ENCODE assay signal across 11 cellular contexts in the genomic region with DNA sequence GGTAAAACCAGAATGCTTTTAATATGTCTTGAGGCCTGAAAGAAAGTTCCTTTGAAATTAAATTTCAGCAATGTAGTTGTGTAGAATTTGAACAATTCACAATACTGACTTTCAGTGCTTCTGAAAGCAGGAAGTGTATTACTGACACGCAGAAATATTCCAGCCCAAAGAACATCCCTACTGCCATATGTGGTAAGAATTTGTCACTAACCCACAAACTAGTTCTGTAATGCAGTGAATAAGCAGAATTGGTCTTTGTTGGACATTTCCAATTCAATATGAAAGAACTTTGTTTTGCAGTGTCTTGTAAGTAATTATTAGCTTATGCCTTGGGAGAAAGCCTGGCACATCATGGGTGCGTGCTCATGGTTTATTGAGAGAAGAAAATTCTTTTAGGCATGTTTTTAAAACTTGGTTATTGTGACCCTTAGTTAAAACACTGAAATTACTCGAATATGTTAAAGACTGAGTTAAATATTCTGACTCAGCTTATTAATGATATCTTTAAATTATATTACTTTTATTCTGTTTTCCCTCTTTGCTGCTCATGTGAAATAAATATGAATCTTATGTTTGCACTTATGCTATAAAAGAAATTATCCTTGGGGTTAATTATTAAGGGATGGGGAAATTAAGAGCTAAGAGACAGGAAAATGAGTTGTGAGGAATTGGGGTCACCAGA. TPM values are rescaled to one million over a fixed set of nuclear protein-coding genes. Genes with fewer than 3 reads are reported as not detected.
DNase-seq lines count a peak whose midpoint lies in the region; ATAC-seq and TF ChIP-seq lines count a peak whose summit lies in the region.
"Had no signal": no experiment of that assay in that cellular context is flagged by ENCODE, and none has a peak within 500 bp of the region (broad histone marks: within the 10 kb centered on the region; RNA-seq: fewer than 3 reads in every experiment).

No MANE protein-coding gene starts in this region.

- H3K9ac ChIP-seq in GM23248 (peak overlapping the region; percentile 60), SK-N-SH (no peak overlapping the region)

- H3K4me2 ChIP-seq in GM23248 (ENCODE audit: unreplicated experiment) (peak overlapping the region; percentile 77), SK-N-SH (no peak overlapping the region)

- H3K9me3 ChIP-seq in GM23248 (ENCODE audit: low read depth) (no peaks in the 10 kb centered on the region), SK-N-SH (no peaks in the 10 kb centered on the region), SJCRH30 (replicated peaks) (no peaks in the 10 kb centered on the region)
- H3K9me3 ChIP-seq: heart right ventricle had no signal

- H3K27ac ChIP-seq in GM23248 = peak overlapping the region; percentile 91
- H3K27ac ChIP-seq in SK-N-SH (ENCODE audit: low read depth in 2 of 2, low read length in 1 of 2) = peak overlapping the region; percentile 16 to 59; a peak in 3 of 4 replicates
- no peak overlapping the region for H3K27ac ChIP-seq in SJCRH30

- H3K36me3 ChIP-seq in GM23248 (ENCODE audit: low read depth) (peaks cover 43% of the 10 kb centered on the region), SK-N-SH (replicated peaks in 1 of 2; ENCODE audit: control insufficient read depth in 1 of 2, insufficient read depth in 2 of 2, low read length in 1 of 2) (peaks cover 20 to 54% of the 10 kb centered on the region in 2 experiments), SJCRH30 (peaks cover 44% of the 10 kb centered on the region)

- H4K20me1 ChIP-seq in GM23248 (ENCODE audit: insufficient read depth) (no peaks in the 10 kb centered on the region), SK-N-SH (ENCODE audit: insufficient read depth) (peaks cover 36% of the 10 kb centered on the region)

- DNase-seq in A172 (ENCODE audit: low spot score) (peak; percentile 65), GM23248 (peak; percentile 88), SK-N-SH (no peak), immature natural killer cell (no peak), SJCRH30 (no peak), SK-N-DZ (ENCODE audit: low spot score) (no peak)
- DNase-seq in activated CD4-positive, alpha-beta T cell treated with anti-CD3 and anti-CD28 coated beads for 1 hour = no peak
- DNase-seq: CD8-positive, alpha-beta memory T cell; heart right ventricle; NCI-H510A treated with DMSO at 0.1 percent for 48 hours had no signal

- no peak for TF ChIP-seq RAD21 in SK-N-SH (IDR thresholded peaks at IDR 0.05; ENCODE audit: low read length)

- H3K27ac Mint-ChIP-seq in immature natural killer cell = peak overlapping the region; percentile 49 to 82 (median 71)
- H3K27ac Mint-ChIP-seq: CD8-positive, alpha-beta memory T cell had no signal

- H3K27me3 ChIP-seq in GM23248 (replicated peaks; ENCODE audit: insufficient read depth) = no peaks in the 10 kb centered on the region
- no peaks in the 10 kb centered on the region for H3K27me3 ChIP-seq in SK-N-SH (ENCODE audit: insufficient read depth)
- no peaks in the 10 kb centered on the region for H3K27me3 ChIP-seq in SJCRH30
- H3K27me3 ChIP-seq: heart right ventricle had no signal

- no peak for TF ChIP-seq CTCF in SK-N-SH (IDR thresholded peaks at IDR 0.05)

- H3K79me2 ChIP-seq in GM23248 (ENCODE audit: insufficient read depth) = peaks cover 95% of the 10 kb centered on the region
- H3K79me2 ChIP-seq in SK-N-SH (ENCODE audit: insufficient read depth) = peaks cover 97% of the 10 kb centered on the region

- no peak for TF ChIP-seq EP300 in SK-N-SH (IDR thresholded peaks at IDR 0.05; ENCODE audit: borderline replicate concordance in 1 of 2, low read depth in 1 of 2, low read length in 1 of 2)

- H3K9me2 ChIP-seq in GM23248 (ENCODE audit: insufficient read depth) = no peaks in the 10 kb centered on the region
- no peaks in the 10 kb centered on the region for H3K9me2 ChIP-seq in SK-N-SH

- H3K4me3 Mint-ChIP-seq in immature natural killer cell = peak overlapping the region; percentile 12 to 62 (median 23)
- H3K4me3 Mint-ChIP-seq: CD8-positive, alpha-beta memory T cell had no signal

- in situ Hi-C loops in GM23248 (cut with MboI) = no loop called here

- CTCF ChIA-PET in SK-N-SH (lab: Yijun Ruan, JAX) = interaction anchor here (1.0 kb wide), 1 partner anchor 27 kb away, joined by 3 read pairs; no protein-coding TSS in a partner anchor

- POLR2A ChIA-PET in SK-N-SH (lab: Yijun Ruan, JAX) = no interaction called here

- H3K27me3 Mint-ChIP-seq in immature natural killer cell (ENCODE audit: low read depth in 3 of 3) = no peaks in the 10 kb centered on the region
- H3K27me3 Mint-ChIP-seq: CD8-positive, alpha-beta memory T cell had no signal

- H3F3A ChIP-seq in GM23248 (ENCODE audit: insufficient read depth) = peaks cover 65% of the 10 kb centered on the region
- peaks cover 32% of the 10 kb centered on the region for H3F3A ChIP-seq in SK-N-SH (replicated peaks; ENCODE audit: insufficient read depth)

- ATAC-seq in HG02763 (IDR thresholded peaks at IDR 0.05; ENCODE audit: unreplicated experiment) = no peak

- H3K36me3 Mint-ChIP-seq in immature natural killer cell = peaks cover 4 to 26% (median 10%) of the 10 kb centered on the region in 3 donors

- H2AFZ ChIP-seq in GM23248 (no peak overlapping the region), SK-N-SH (ENCODE audit: low read depth) (no peak overlapping the region)

- H3K9me3 Mint-ChIP-seq in immature natural killer cell = no peaks in the 10 kb centered on the region
- H3K9me3 Mint-ChIP-seq: CD8-positive, alpha-beta memory T cell had no signal

- peaks cover 52% of the 10 kb centered on the region for H3K4me1 ChIP-seq in GM23248 (ENCODE audit: insufficient read depth)
- peaks cover 3 to 26% of the 10 kb centered on the region in 2 experiments; a peak in 3 of 4 replicates for H3K4me1 ChIP-seq in SK-N-SH (ENCODE audit: control insufficient read depth in 1 of 2, insufficient read depth in 2 of 2, low read depth in 1 of 2, low read length in 1 of 2)
- no peaks in the 10 kb centered on the region for H3K4me1 ChIP-seq in SJCRH30

- 2 to 4% methylated on average over 3 of the region's 3 CpGs for WGBS in GM23248 (ENCODE audit: low coverage in 1 of 2, low lambda C conversion rate in 2 of 2, missing lambda C conversion rate in 2 of 2), 2 experiments
- WGBS in SK-N-SH (ENCODE audit: low lambda C conversion rate) = 68% methylated on average over 3 of the region's 3 CpGs

- H3K4me3 ChIP-seq in GM23248 (peak overlapping the region; percentile 32), SK-N-SH (ENCODE audit: low read depth in 2 of 2, low read length in 1 of 2) (no peak overlapping the region), SJCRH30 (no peak overlapping the region)
- H3K4me3 ChIP-seq: heart right ventricle had no signal

- H3K4me1 Mint-ChIP-seq in immature natural killer cell = peaks cover 87 to 98% of the 10 kb centered on the region in 2 donors

TF ChIP-seq in SK-N-SH, 30 proteins besides CTCF, POLR2A, EP300 and RAD21 (continues in another document):
- TF ChIP-seq RFX5 (IDR thresholded peaks at IDR 0.05; ENCODE audit: low read length) (no peak), NRF1 (IDR thresholded peaks at IDR 0.05; ENCODE audit: low read depth, low read length) (no peak), ELF1 (IDR thresholded peaks at IDR 0.05) (peak; percentile 65; the same call in 1 of the 2 replicates), GABPA (IDR thresholded peaks at IDR 0.05; ENCODE audit: low read depth) (no peak), RXRA (IDR thresholded peaks at IDR 0.05; ENCODE audit: borderline replicate concordance, low read depth) (no peak), MAX (IDR thresholded peaks at IDR 0.05; ENCODE audit: low read depth) (no peak), PBX3 (IDR thresholded peaks at IDR 0.05) (0 out of 2 replicates have a peak, but pooled peaks have one; percentile 26), TCF12 (IDR thresholded peaks at IDR 0.05) (peak; percentile 64), IRF3 (IDR thresholded peaks at IDR 0.05; ENCODE audit: low read depth, low read length) (no peak), SIN3A (IDR thresholded peaks at IDR 0.05; ENCODE audit: borderline replicate concordance, low read depth, low read length) (no peak), FOXM1 (IDR thresholded peaks at IDR 0.05; ENCODE audit: low read depth) (no peak)

RNA-seq across cellular contexts. Expression of gene PTPN12, which starts 33.4 kb away (rescaled TPM):
- total RNA-seq in A172 (2014; rRNA removed; shearing (Covaris generic)) = 28.3 and 30.3 TPM in 2 replicates
- 24.9 and 25.6 TPM in 2 replicates for total RNA-seq in GM23248 (2014; rRNA removed; shearing (Covaris generic))
- polyA plus RNA-seq in GM23248 (2016; fragmentation: Nextera tagmentation; extraction: Ambion mirVana) (18.7 and 21.7 TPM in 2 replicates), SK-N-SH (2012; rRNA removed) (23.3 and 28.0 TPM in 2 replicates), immature natural killer cell (10 to 100 TPM; 26.4 to 52.7 (median 44.4) TPM)
- polyA plus RNA-seq in SK-N-SH (2012; cell fraction: cytosol; rRNA removed) = 35.0 and 38.0 TPM in 2 replicates
- polyA plus RNA-seq in SK-N-SH (2012; cell fraction: nucleus; rRNA removed) = 18.9 and 52.4 TPM in 2 replicates
- 37.5 and 47.0 TPM in 2 replicates for total RNA-seq in SJCRH30 (2014; rRNA removed; shearing (Covaris generic))
- 22.3 and 22.6 TPM in 2 replicates for polyA plus RNA-seq in SK-N-DZ (2014; cell fraction: cytosol; rRNA removed)
- polyA plus RNA-seq in SK-N-DZ (2014; cell fraction: nucleus; rRNA removed) = 28.7 and 45.2 TPM in 2 replicates

Comparison
In these comparisons a context has a peak if more than half of its experiments do, and no peak if none do; other contexts are left out.
1. DNase-seq: peak in A172 (single experiment) and GM23248 (single experiment); none in SK-N-SH (single experiment), immature natural killer cell (0 of 3), activated CD4-positive, alpha-beta T cell treated with anti-CD3 and anti-CD28 coated beads for 1 hour (single experiment), SJCRH30 (0 of 2) and SK-N-DZ (single experiment).